Comparison of ENCODE assay signal across 23 cellular contexts in genomic region chr4:40870076-40870624, GRCh38.
"Had no signal": no experiment of that assay in that cellular context is flagged by ENCODE, and none has a peak within 500 bp of the region (broad histone marks: within the 10 kb centered on the region; RNA-seq: fewer than 3 reads in every experiment).

No MANE protein-coding gene starts in this region.

- H3K4me2 ChIP-seq: neural progenitor cell had no signal

- H3K27ac ChIP-seq: epithelial cell of prostate, esophagus muscularis mucosa, gastrocnemius medialis, left ventricle myocardium inferior, lower lobe of right lung, neural progenitor cell, psoas muscle, right atrium auricular region, sigmoid colon, skin epidermis, testis, tibial nerve had no signal

- H3K4me1 ChIP-seq: esophagus muscularis mucosa, gastrocnemius medialis, psoas muscle, sigmoid colon, tibial nerve had no signal

- H3K36me3 ChIP-seq: gastrocnemius medialis, neural progenitor cell, right atrium auricular region had no signal

- H3K4me3 ChIP-seq: esophagus muscularis mucosa, gastrocnemius medialis, left ventricle myocardium inferior, lower lobe of right lung, neural progenitor cell, psoas muscle, right atrium auricular region, sigmoid colon, skin epidermis, testis, tibial nerve had no signal

- H3K9ac ChIP-seq: neural progenitor cell had no signal

- H2AFZ ChIP-seq: neural progenitor cell had no signal

- DNase-seq: effector memory CD4-positive, alpha-beta T cell; gastrocnemius medialis; glutamatergic neuron; immature natural killer cell; left cardiac atrium; left ventricle myocardium inferior; lower lobe of right lung; mesenchymal stem cell; midbrain; psoas muscle; sigmoid colon; stimulated activated CD4-positive, alpha-beta T cell treated with anti-CD3 and anti-CD28 coated beads, Interleukin-2, amount 100 ng/mL, for 24 hours; stimulated activated CD4-positive, alpha-beta T cell treated with anti-CD3 and anti-CD28 coated beads, Interleukin-4, amount 100 ng/mL, for 4 hours; stimulated activated naive B cell treated with anti-CD40 and anti-IgM and Interleukin-4, amounts not matched to agents 10 μg/mL and 1 μg/mL and 100 μg/mL, for 72 hours; stimulated activated naive CD8-positive, alpha-beta T cell treated with anti-CD3 and anti-CD28 coated beads, Interleukin-15, amount 100 ng/mL, for 72 hours; testis had no signal

- H3K9me3 ChIP-seq: esophagus muscularis mucosa, gastrocnemius medialis, left ventricle myocardium inferior, lower lobe of right lung, psoas muscle, right atrium auricular region, sigmoid colon, testis, tibial nerve had no signal

- H3K27me3 ChIP-seq: esophagus muscularis mucosa, gastrocnemius medialis, neural progenitor cell, right atrium auricular region, sigmoid colon, testis, tibial nerve had no signal

- ATAC-seq: gastrocnemius medialis; left cardiac atrium; lower lobe of right lung; natural killer cell treated with Interleukin-12 subunit alpha and Interleukin-12 subunit beta and Interleukin-15 and Interleukin-18, amount 100 ng/mL, for 72 hours; psoas muscle; stimulated activated naive B cell treated with anti-CD40 and anti-IgM and Interleukin-4, amounts not matched to agents 10 μg/mL and 1 μg/mL and 100 μg/mL, for 72 hours; stimulated activated naive CD8-positive, alpha-beta T cell treated with anti-CD3 and anti-CD28 coated beads, Interleukin-15, amount 100 ng/mL, for 72 hours had no signal
